Comparison of ENCODE assay signal across 8 cellular contexts in the genomic region with DNA sequence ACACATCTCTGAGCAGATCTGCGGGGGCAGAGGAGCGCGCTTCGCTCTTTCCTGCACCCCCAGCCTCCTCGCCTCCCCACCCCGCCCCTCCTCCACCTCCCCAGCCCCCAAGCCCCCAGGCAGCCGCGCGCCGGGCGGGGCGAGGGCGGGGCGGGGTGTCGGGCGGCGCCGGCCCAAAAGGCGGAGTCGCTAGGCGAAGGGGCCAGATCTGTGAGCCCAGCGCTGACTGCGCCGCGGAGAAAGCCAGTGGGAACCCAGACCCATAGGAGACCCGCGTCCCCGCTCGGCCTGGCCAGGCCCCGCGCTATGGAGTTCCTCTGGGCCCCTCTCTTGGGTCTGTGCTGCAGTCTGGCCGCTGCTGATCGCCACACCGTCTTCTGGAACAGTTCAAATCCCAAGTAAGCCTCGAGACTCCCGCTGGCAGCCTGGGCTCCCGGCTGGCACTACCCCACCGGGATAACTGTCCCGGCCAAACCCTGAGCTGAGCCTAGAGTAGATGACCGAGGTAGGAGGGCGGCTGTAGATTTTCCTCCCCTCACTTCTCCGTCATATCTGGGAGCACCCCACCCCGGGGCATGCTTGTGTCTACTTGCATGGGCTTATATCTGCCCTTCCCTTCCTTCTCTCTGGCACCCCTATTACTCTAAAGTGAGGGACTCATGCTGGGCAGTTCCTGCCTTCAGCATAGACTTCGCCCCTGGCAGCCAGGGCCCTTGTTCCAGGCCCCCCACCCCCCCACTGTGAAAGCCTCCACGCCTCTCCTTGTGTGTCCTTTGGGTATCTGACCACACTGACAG. TPM values are rescaled to one million over a fixed set of nuclear protein-coding genes. Genes with fewer than 3 reads are reported as not detected.
A peak's percentile ranks its signal among the peaks of the same experiment; 100 is the strongest.
DNase-seq lines count a peak whose midpoint lies in the region; ATAC-seq and TF ChIP-seq lines count a peak whose summit lies in the region.

A gene with protein sequence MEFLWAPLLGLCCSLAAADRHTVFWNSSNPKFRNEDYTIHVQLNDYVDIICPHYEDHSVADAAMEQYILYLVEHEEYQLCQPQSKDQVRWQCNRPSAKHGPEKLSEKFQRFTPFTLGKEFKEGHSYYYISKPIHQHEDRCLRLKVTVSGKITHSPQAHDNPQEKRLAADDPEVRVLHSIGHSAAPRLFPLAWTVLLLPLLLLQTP (plus strand): TSS at position 205 of the 797 bp plus-strand sequence. CDS start 102 bp downstream, at position 307.

- H4K20me1 ChIP-seq in BLaER1 treated with 17β-estradiol and CSF1 and Interleukin-3, amounts not matched to agents 10 nM and 100 nM: peaks cover 0 to 3% (median 0%) of the 10 kb centered on the region in 11 experiments; a peak in 2 of 22 replicates

- peak within 1 kb of the TSS; percentile 87 to 100 (median 99) for H3K4me2 ChIP-seq in BLaER1 treated with 17β-estradiol and CSF1 and Interleukin-3, amounts not matched to agents 10 nM and 100 nM

- peak within 1 kb of the TSS; percentile 48 to 79 (median 70) for H3K4me3 ChIP-seq in BLaER1 treated with 17β-estradiol and CSF1 and Interleukin-3, amounts not matched to agents 10 nM and 100 nM
- H3K4me3 ChIP-seq in WI38 (ENCODE audit: low read depth, low read length): peak within 1 kb of the TSS; percentile 50

- ATAC-seq in HG02852 (IDR thresholded peaks at IDR 0.05; ENCODE audit: unreplicated experiment) (no peak), GM18861 (IDR thresholded peaks at IDR 0.05; ENCODE audit: unreplicated experiment) (no peak)

- DNase-seq in HuH-7 (ENCODE audit: low spot score): peak; percentile 73
- peak; percentile 78 for DNase-seq in dermis blood vessel endothelial cell
- DNase-seq in left kidney (ENCODE audit: low read depth, low spot score): peak; percentile 77
- peak; percentile 64 for DNase-seq in stimulated activated CD4-positive, alpha-beta T cell treated with anti-CD3 and anti-CD28 coated beads, Interleukin-15, amount 100 ng/mL, for 24 hours

- H3K36me3 ChIP-seq in BLaER1 treated with 17β-estradiol and CSF1 and Interleukin-3, amounts not matched to agents 10 nM and 100 nM: peaks cover 0 to 17% (median 10%) of the 10 kb centered on the region in 11 experiments; a peak in 14 of 22 replicates

- H3K9me3 ChIP-seq in BLaER1 treated with 17β-estradiol and CSF1 and Interleukin-3, amounts not matched to agents 10 nM and 100 nM (replicated peaks in 1 of 11): no peaks in the 10 kb centered on the region

- no peak for TF ChIP-seq CTCF in WI38 (IDR thresholded peaks at IDR 0.05; ENCODE audit: low read depth, low read length)

- peak within 1 kb of the TSS in 9 of 11 experiments; percentile 31 to 73 (median 58); a peak in 17 of 22 replicates for H3K27ac ChIP-seq in BLaER1 treated with 17β-estradiol and CSF1 and Interleukin-3, amounts not matched to agents 10 nM and 100 nM

- H3K4me1 ChIP-seq in BLaER1 treated with 17β-estradiol and CSF1 and Interleukin-3, amounts not matched to agents 10 nM and 100 nM: peaks cover 39 to 58% (median 53%) of the 10 kb centered on the region in 10 experiments

- peak within 1 kb of the TSS; percentile 64 to 87 (median 75); a peak in 21 of 22 replicates for H3K9ac ChIP-seq in BLaER1 treated with 17β-estradiol and CSF1 and Interleukin-3, amounts not matched to agents 10 nM and 100 nM

- peaks cover 25 to 50% (median 36%) of the 10 kb centered on the region in 11 experiments for H3K27me3 ChIP-seq in BLaER1 treated with 17β-estradiol and CSF1 and Interleukin-3, amounts not matched to agents 10 nM and 100 nM

RNA-seq across cellular contexts. Expression of the gene that starts here (rescaled TPM):
- total RNA-seq in dermis blood vessel endothelial cell: 119 and 138 TPM in 2 replicates
